In the genomic region with DNA sequence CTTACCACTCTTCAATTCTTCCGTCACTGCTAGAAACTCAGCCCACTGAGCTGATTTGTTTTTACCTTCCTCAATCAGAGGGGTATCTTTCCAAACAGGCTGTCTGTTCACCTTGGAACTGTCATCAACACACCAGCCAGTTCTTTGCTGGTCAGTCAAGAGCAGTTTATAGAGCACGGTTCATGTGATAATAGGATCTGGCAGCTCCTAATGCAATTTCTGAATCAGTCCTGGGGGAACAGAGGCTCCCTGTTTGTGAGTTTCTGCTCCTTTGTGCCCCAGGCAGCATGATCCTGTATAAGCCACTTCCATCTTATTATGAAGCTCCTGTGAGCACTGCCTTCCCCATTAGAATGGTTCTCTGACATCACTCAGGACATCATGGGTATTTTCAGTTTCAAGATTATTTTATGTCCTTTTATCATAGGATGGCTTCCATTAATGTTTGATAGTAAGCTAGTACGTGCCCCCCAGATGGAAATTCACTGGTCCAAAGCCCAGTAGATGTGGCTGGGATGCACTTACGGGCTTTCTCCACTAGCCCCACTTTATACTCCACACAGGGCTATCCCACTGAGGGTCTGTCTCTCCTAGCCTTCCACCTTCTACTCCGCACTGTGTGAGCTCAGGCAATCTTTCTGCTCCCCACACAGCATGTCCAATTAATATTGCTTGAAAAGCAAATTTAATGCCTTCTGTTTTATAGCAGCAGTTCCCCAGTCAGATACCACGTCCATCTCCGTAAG, we compare ENCODE assay signal across 13 cellular contexts.
"Had no signal": no experiment of that assay in that cellular context is flagged by ENCODE, and none has a peak within 500 bp of the region (broad histone marks: within the 10 kb centered on the region; RNA-seq: fewer than 3 reads in every experiment).

No MANE protein-coding gene starts in this region.

- H3K36me3 Mint-ChIP-seq: activated CD4-positive, alpha-beta memory T cell treated with anti-CD3 and anti-CD28 coated beads for 36 hours; T-cell had no signal

- H3K36me3 ChIP-seq: heart right ventricle, left lung, SJCRH30, thyroid gland had no signal

- H3K9me3 Mint-ChIP-seq: neural crest cell, T-cell had no signal

- H3K27me3 ChIP-seq: foreskin keratinocyte, left lung, SJCRH30, thyroid gland had no signal

- H3K4me3 ChIP-seq: heart right ventricle, left lung, SJCRH30, thyroid gland had no signal

- H3K4me3 Mint-ChIP-seq: activated CD4-positive, alpha-beta memory T cell treated with anti-CD3 and anti-CD28 coated beads for 36 hours; neural crest cell; T-cell had no signal

- H3K27ac ChIP-seq: foreskin keratinocyte, heart right ventricle, left lung, SJCRH30, thyroid gland had no signal

- FAIRE-seq: astrocyte had no signal

- H3K4me1 Mint-ChIP-seq: neural crest cell had no signal

- H3K4me1 ChIP-seq: foreskin keratinocyte, heart right ventricle, left lung, SJCRH30, thyroid gland had no signal

- DNase-seq: activated CD4-positive, alpha-beta memory T cell treated with anti-CD3 and anti-CD28 coated beads for 36 hours; activated gamma-delta T cell; foreskin keratinocyte; heart right ventricle; islet precursor cell; left lung; mesenchymal stem cell; SJCRH30; stimulated activated CD4-positive, alpha-beta T cell treated with anti-CD3 and anti-CD28 coated beads, Interleukin-2, amount 100 ng/mL, for 48 hours; T-cell; thyroid gland had no signal

- H3K27ac Mint-ChIP-seq: activated CD4-positive, alpha-beta memory T cell treated with anti-CD3 and anti-CD28 coated beads for 36 hours; T-cell had no signal

- H3K9me3 ChIP-seq: SJCRH30, thyroid gland had no signal

- H3K27me3 Mint-ChIP-seq: T-cell had no signal

- ATAC-seq: foreskin keratinocyte, left lung, T-cell had no signal
